8 cellular contexts compared by ENCODE assay signal in genomic region chr4:5051692-5052423, GRCh38. TPM values are rescaled to one million over a fixed set of nuclear protein-coding genes. Genes with fewer than 3 reads are reported as not detected.
A peak's percentile ranks its signal among the peaks of the same experiment; 100 is the strongest.
DNase-seq lines count a peak whose midpoint lies in the region; ATAC-seq and TF ChIP-seq lines count a peak whose summit lies in the region.

No MANE protein-coding gene starts in this region.

- ATAC-seq in central memory CD8-positive, alpha-beta T cell (replicated peaks; ENCODE audit: extremely low read depth, poor library complexity, severe bottlenecking): no peak
- peak; percentile 20 for ATAC-seq in lung (ENCODE audit: insufficient read depth, low FRiP score)
- no peak for ATAC-seq in HG03432 (IDR thresholded peaks at IDR 0.05; ENCODE audit: unreplicated experiment)

- peaks cover 2% of the 10 kb centered on the region for H3K36me3 Mint-ChIP-seq in central memory CD8-positive, alpha-beta T cell (ENCODE audit: insufficient read depth)

- H3K27me3 ChIP-seq in lung (ENCODE audit: control insufficient read depth, insufficient read depth): no peaks in the 10 kb centered on the region
- no peaks in the 10 kb centered on the region for H3K27me3 ChIP-seq in tibial artery

- H3K4me1 Mint-ChIP-seq in central memory CD8-positive, alpha-beta T cell: peaks cover 13% of the 10 kb centered on the region

- no peak for TF ChIP-seq CTCF in lung (IDR thresholded peaks at IDR 0.05; ENCODE audit: control extremely low read depth, extremely low read depth)
- TF ChIP-seq CTCF in tibial artery (IDR thresholded peaks at IDR 0.05): no peak

- DNase-seq in activated CD8-positive, alpha-beta memory T cell treated with anti-CD3 and anti-CD28 coated beads, Interleukin-2, amount 50 U/mL, for 48 hours: peak; percentile 58
- no peak for DNase-seq in activated CD8-positive, alpha-beta memory T cell treated with anti-CD3 and anti-CD28 coated beads, Interleukin-2, amount 50 U/mL, for 4 hours
- DNase-seq in central memory CD8-positive, alpha-beta T cell (ENCODE audit: low spot score in 2 of 2): no peak
- no peak for DNase-seq in lung (ENCODE audit: low spot score)
- DNase-seq in tibial artery: peak; percentile 37 to 68
- DNase-seq in NCI-H2081 (lab: John Stamatoyannopoulos, UW): no peak
- DNase-seq in NCI-H69 (lab: John Stamatoyannopoulos, UW): no peak

- H3K9me3 Mint-ChIP-seq in central memory CD8-positive, alpha-beta T cell: no peaks in the 10 kb centered on the region

- intact Hi-C loops in tibial artery (cut with DNase I; ENCODE audit: low total_unique reads): loop anchor here (10.0 kb wide), 1 partner anchor 763 kb away; no protein-coding TSS in a partner anchor

- H3K4me1 ChIP-seq in lung (ENCODE audit: control insufficient read depth in 2 of 2, insufficient read depth in 2 of 2, low read length in 2 of 2) (peaks cover 0 to 16% of the 10 kb centered on the region in 2 donors), tibial artery (peaks cover 0 to 31% (median 20%) of the 10 kb centered on the region in 4 donors)

- peak overlapping the region; percentile 41 for H3K4me3 ChIP-seq in lung
- peak overlapping the region; percentile 56 to 63 for H3K4me3 ChIP-seq in tibial artery

- WGBS in lung, 2 donors: 2 to 3% methylated on average over 44 to 66 of the region's 66 CpGs

- H3K27me3 Mint-ChIP-seq in central memory CD8-positive, alpha-beta T cell: peaks cover 92% of the 10 kb centered on the region

- H3K4me3 Mint-ChIP-seq in central memory CD8-positive, alpha-beta T cell: peak overlapping the region; percentile 74

- H3K36me3 ChIP-seq in lung (ENCODE audit: control insufficient read depth in 2 of 2, insufficient read depth in 2 of 2, low read length in 2 of 2) (no peaks in the 10 kb centered on the region), tibial artery (no peaks in the 10 kb centered on the region)

- no peak overlapping the region for H3K27ac Mint-ChIP-seq in central memory CD8-positive, alpha-beta T cell (ENCODE audit: low read depth)

- no peak overlapping the region for H3K27ac ChIP-seq in lung (ENCODE audit: low read depth in 1 of 2, low read length in 1 of 2)
- peak overlapping the region; percentile 21 to 44 for H3K27ac ChIP-seq in tibial artery

- H3K9me3 ChIP-seq in lung (ENCODE audit: control insufficient read depth in 2 of 2, insufficient read depth in 1 of 2, low read length in 1 of 2) (peaks cover 0 to 2% of the 10 kb centered on the region in 2 donors), tibial artery (no peaks in the 10 kb centered on the region)

RNA-seq across cellular contexts. Expression of gene STK32B, which starts 0.6 kb away (rescaled TPM):
- 1 to 10 TPM; 2.2 TPM for total RNA-seq in lung
- polyA plus RNA-seq in lung: under 1 TPM; 0.29 to 0.65 TPM

RNA-seq across cellular contexts. Expression of gene CYTL1, which starts 32.6 kb away (rescaled TPM):
- 1 to 10 TPM in 1 of 2 donors, under 1 TPM in 1; 0.40 to 3.0 TPM for total RNA-seq in lung
- polyA plus RNA-seq in lung: 1 to 10 TPM in 1 of 2 donors, under 1 TPM in 1; 0.32 to 2.8 TPM

Comparison
In these comparisons a context has a peak if more than half of its experiments do, and no peak if none do; other contexts are left out.
1. DNase-seq: peak in activated CD8-positive, alpha-beta memory T cell treated with anti-CD3 and anti-CD28 coated beads, Interleukin-2, amount 50 U/mL, for 48 hours (single experiment) and tibial artery (2 of 2); none in activated CD8-positive, alpha-beta memory T cell treated with anti-CD3 and anti-CD28 coated beads, Interleukin-2, amount 50 U/mL, for 4 hours (single experiment), central memory CD8-positive, alpha-beta T cell (0 of 2), lung (single experiment), NCI-H2081 (0 of 2) and NCI-H69 (single experiment).
2. H3K27ac ChIP-seq: peak in tibial artery (2 of 2); none in lung (0 of 2).